9 cellular contexts compared by ENCODE assay signal in genomic region chr10:60810437-60811182, GRCh38. TPM values are rescaled to one million over a fixed set of nuclear protein-coding genes. Genes with fewer than 3 reads are reported as not detected.
DNase-seq lines count a peak whose midpoint lies in the region; ATAC-seq lines count a peak whose summit lies in the region.
"Had no signal": no experiment of that assay in that cellular context is flagged by ENCODE, and none has a peak within 500 bp of the region (broad histone marks: within the 10 kb centered on the region; RNA-seq: fewer than 3 reads in every experiment).

No MANE protein-coding gene starts in this region.

- DNase-seq in EH (ENCODE audit: low read depth) (peak; percentile 72), amniotic epithelial cell (ENCODE audit: low read depth) (peak; percentile 74), left cardiac atrium (no peak), renal cortical epithelial cell (ENCODE audit: low read depth) (peak; percentile 80), NCI-H2029 treated with DMSO at 0.1 percent for 48 hours (lab: John Stamatoyannopoulos, UW) (no peak)
- no peak for DNase-seq in activated CD4-positive, alpha-beta T cell treated with anti-CD3 and anti-CD28 coated beads, Interleukin-2, amount 50 U/mL, for 48 hours
- DNase-seq: NCI-H1048 had no signal

- intact Hi-C loops in left cardiac atrium (cut with DNase I), result loop anchor here (10.0 kb wide), 2 partner anchors 474 to 924 kb away; no protein-coding TSS in a partner anchor

- ATAC-seq in left cardiac atrium, result peak; percentile 90 to 92
- no peak for ATAC-seq in HG02870 (IDR thresholded peaks at IDR 0.05; ENCODE audit: unreplicated experiment)
- ATAC-seq in HG03354 (IDR thresholded peaks at IDR 0.05; ENCODE audit: poor library complexity, severe bottlenecking, unreplicated experiment), result no peak

RNA-seq across cellular contexts. Expression of gene CDK1, which starts 32.3 kb away (rescaled TPM):
- 1 to 10 TPM; 1.5 to 2.7 TPM for total RNA-seq in left cardiac atrium
- total RNA-seq in renal cortical epithelial cell, result 3.8 and 50.5 TPM in 2 replicates

Comparison
In these comparisons a context has a peak if more than half of its experiments do, and no peak if none do; other contexts are left out.
1. DNase-seq: peak in EH (single experiment), amniotic epithelial cell (single experiment) and renal cortical epithelial cell (single experiment); none in left cardiac atrium (single experiment), activated CD4-positive, alpha-beta T cell treated with anti-CD3 and anti-CD28 coated beads, Interleukin-2, amount 50 U/mL, for 48 hours (0 of 2) and NCI-H2029 treated with DMSO at 0.1 percent for 48 hours (single experiment).
2. ATAC-seq: peak in left cardiac atrium (2 of 2); none in HG02870 (single experiment) and HG03354 (single experiment).